Comparison of ENCODE assay signal across 8 cellular contexts in the genomic region with DNA sequence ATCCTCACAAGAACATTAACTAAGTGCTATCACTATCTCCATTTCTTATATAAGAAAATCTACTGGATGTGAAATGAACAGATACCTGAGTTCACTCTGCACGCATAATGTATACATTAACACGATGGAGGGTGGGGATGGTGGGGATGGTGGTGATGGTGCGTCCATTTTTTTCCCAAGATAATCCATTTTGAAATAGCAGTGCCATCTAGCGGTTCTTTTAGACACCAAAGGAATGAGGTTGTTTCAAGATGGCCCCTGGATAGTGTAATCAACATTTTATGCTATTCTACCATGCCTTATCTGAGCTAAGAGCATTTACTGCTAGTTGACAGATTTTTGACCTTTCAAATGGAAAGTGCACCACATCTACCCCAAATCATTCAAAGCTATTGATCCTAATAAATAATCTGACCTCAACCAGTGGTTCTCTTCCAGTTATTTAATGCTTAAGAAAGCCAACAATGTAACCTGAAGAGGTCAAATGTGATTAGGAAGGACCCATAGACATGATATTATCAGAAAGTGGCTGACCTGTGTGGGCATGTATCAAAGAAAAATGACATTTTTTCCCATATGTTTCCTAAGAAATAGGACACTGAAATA.
DNase-seq lines count a peak whose midpoint lies in the region; ATAC-seq and TF ChIP-seq lines count a peak whose summit lies in the region.

No MANE protein-coding gene starts in this region.

- H3K36me3 ChIP-seq in BJ (ENCODE audit: control insufficient read depth, insufficient read depth, low read length): no peaks in the 10 kb centered on the region
- no peaks in the 10 kb centered on the region for H3K36me3 ChIP-seq in mammary epithelial cell (ENCODE audit: insufficient read depth, low read length)

- H3K79me2 ChIP-seq in mammary epithelial cell (ENCODE audit: insufficient read depth, low read length): no peaks in the 10 kb centered on the region

- no peak overlapping the region for H3K27ac ChIP-seq in mammary epithelial cell (ENCODE audit: insufficient read depth, low read depth, low read length)

- no peak for DNase-seq in BJ (ENCODE audit: low read depth)
- peak; percentile 45 for DNase-seq in NB4 (ENCODE audit: low read depth)
- peak; percentile 17 for DNase-seq in mammary epithelial cell
- DNase-seq in neural crest cell (ENCODE audit: low read depth, low spot score): peak; percentile 6
- DNase-seq in GF-D8 (lab: John Stamatoyannopoulos, UW): no peak
- DNase-seq in activated effector memory CD4-positive, alpha-beta T cell treated with Interleukin-2 at 50 U/mL for 16 hours: no peak

- no peaks in the 10 kb centered on the region for H3K36me3 Mint-ChIP-seq in neural crest cell (ENCODE audit: low read depth)

- ATAC-seq in GM19351 (IDR thresholded peaks at IDR 0.05; ENCODE audit: unreplicated experiment): peak; percentile 79
- ATAC-seq in HG02571 (IDR thresholded peaks at IDR 0.05; ENCODE audit: unreplicated experiment): no peak

- dilution Hi-C loops in mammary epithelial cell (cut with HindIII; ENCODE audit: low sequenced_read_pairs): no loop called here

- no peaks in the 10 kb centered on the region for H3K27me3 ChIP-seq in BJ (ENCODE audit: control insufficient read depth, insufficient read depth, low read length)
- peaks cover 2% of the 10 kb centered on the region for H3K27me3 ChIP-seq in mammary epithelial cell (ENCODE audit: insufficient read depth, low read length)

- no peak overlapping the region for H3K4me3 Mint-ChIP-seq in neural crest cell

- no peaks in the 10 kb centered on the region for H3K9me3 ChIP-seq in mammary epithelial cell (replicated peaks; ENCODE audit: insufficient read depth, low read length)

- TF ChIP-seq POLR2A in NB4 (IDR thresholded peaks at IDR 0.05; ENCODE audit: extremely low read depth, insufficient read length): no peak

- intact Hi-C loops in mammary epithelial cell (cut with micrococcal nuclease): loop anchor here (1.0 kb wide), 3 partner anchors 393 to 662 kb away; no protein-coding TSS in a partner anchor

- WGBS in mammary epithelial cell (ENCODE audit: low coverage, missing lambda C conversion rate): 2% methylated on average over 4 of the region's 4 CpGs

- peaks cover 4% of the 10 kb centered on the region for H3K4me1 Mint-ChIP-seq in neural crest cell

- TF ChIP-seq CTCF in BJ (IDR thresholded peaks at IDR 0.05; ENCODE audit: insufficient read depth, low read depth, low read length) (peak; percentile 65), NB4 (IDR thresholded peaks at IDR 0.05; ENCODE audit: low read depth, low read length) (peak; percentile 41), mammary epithelial cell (conservative IDR thresholded peaks at IDR 0.05 in 1 of 2, IDR thresholded peaks at IDR 0.05 in 1 of 2; ENCODE audit: extremely low read depth in 1 of 2, insufficient read depth in 1 of 2, low read depth in 1 of 2, low read length in 2 of 2) (peak; percentile 63 to 74), neural crest cell (conservative IDR thresholded peaks at IDR 0.05) (peak; percentile 72)

- CTCF ChIA-PET in BJ (lab: Yijun Ruan, JAX) (interaction anchor here (0.6 to 1.8 kb wide), 16 partner anchors 9 to 1510 kb away, joined by 3 to 6 read pairs (median 4); no protein-coding TSS in a partner anchor), mammary epithelial cell (lab: Charles Lee; ENCODE audit: low non-redundant PET) (interaction anchor here (0.6 to 0.7 kb wide), 2 partner anchors 864 to 1056 kb away, joined by 3 to 4 read pairs; no protein-coding TSS in a partner anchor)

- no peak overlapping the region for H3K4me2 ChIP-seq in mammary epithelial cell (ENCODE audit: insufficient read depth, low read depth, low read length)

- no peaks in the 10 kb centered on the region for H4K20me1 ChIP-seq in mammary epithelial cell (ENCODE audit: insufficient read depth, low read length)

- POLR2A ChIA-PET in BJ (lab: Charles Lee): no interaction called here

- H3K27ac Mint-ChIP-seq in neural crest cell (ENCODE audit: unreplicated experiment): no peak overlapping the region

- no peak overlapping the region for H2AFZ ChIP-seq in mammary epithelial cell (ENCODE audit: low read depth, low read length)

- H3K9me3 Mint-ChIP-seq in neural crest cell: no peaks in the 10 kb centered on the region

- no peaks in the 10 kb centered on the region for H3K27me3 Mint-ChIP-seq in neural crest cell (ENCODE audit: low read depth)

- in situ Hi-C loops in mammary epithelial cell (cut with MboI; ENCODE audit: low sequenced_read_pairs in 2 of 2): loop anchor here in 1 of 2 donors (10.0 kb wide), 1 partner anchor 441 kb away; no protein-coding TSS in a partner anchor

- BruUV-seq in mammary epithelial cell (replicated peaks; lab: Mats Ljungman, UMichigan): no TSS peak

- H3K4me1 ChIP-seq in mammary epithelial cell (ENCODE audit: insufficient read depth, low read length): no peaks in the 10 kb centered on the region

- H3K9ac ChIP-seq in mammary epithelial cell (ENCODE audit: insufficient read depth, low read length): no peak overlapping the region

- H3K4me3 ChIP-seq in BJ (ENCODE audit: low read depth, low read length) (no peak overlapping the region), NB4 (ENCODE audit: low read depth, low read length) (no peak overlapping the region), mammary epithelial cell (replicated peaks in 1 of 3; ENCODE audit: insufficient read depth in 1 of 3, low read depth in 2 of 3, low read length in 3 of 3) (no peak overlapping the region)

Comparison
In these comparisons a context has a peak if more than half of its experiments do, and no peak if none do; other contexts are left out.
1. DNase-seq: peak in NB4 (single experiment), mammary epithelial cell (single experiment) and neural crest cell (single experiment); none in BJ (single experiment), GF-D8 (single experiment) and activated effector memory CD4-positive, alpha-beta T cell treated with Interleukin-2 at 50 U/mL for 16 hours (single experiment).
2. Peak in every context shown above with its lines, with median percentiles within 50 percentile points of each other: CTCF ChIP-seq.